In genomic region chr13:25882732-25883357, GRCh38 we compare ENCODE assay signal across 1 cellular context.
TF ChIP-seq lines count a peak whose summit lies in the region.

No MANE protein-coding gene starts in this region.

TF ChIP-seq in H1, 55 proteins besides CTCF, POLR2A, EP300 and RAD21 (continued from another document):
- TF ChIP-seq CHD7 (IDR thresholded peaks at IDR 0.05; ENCODE audit: insufficient replicate concordance, low read length): no peak
